8 cellular contexts compared by ENCODE assay signal in the genomic region with DNA sequence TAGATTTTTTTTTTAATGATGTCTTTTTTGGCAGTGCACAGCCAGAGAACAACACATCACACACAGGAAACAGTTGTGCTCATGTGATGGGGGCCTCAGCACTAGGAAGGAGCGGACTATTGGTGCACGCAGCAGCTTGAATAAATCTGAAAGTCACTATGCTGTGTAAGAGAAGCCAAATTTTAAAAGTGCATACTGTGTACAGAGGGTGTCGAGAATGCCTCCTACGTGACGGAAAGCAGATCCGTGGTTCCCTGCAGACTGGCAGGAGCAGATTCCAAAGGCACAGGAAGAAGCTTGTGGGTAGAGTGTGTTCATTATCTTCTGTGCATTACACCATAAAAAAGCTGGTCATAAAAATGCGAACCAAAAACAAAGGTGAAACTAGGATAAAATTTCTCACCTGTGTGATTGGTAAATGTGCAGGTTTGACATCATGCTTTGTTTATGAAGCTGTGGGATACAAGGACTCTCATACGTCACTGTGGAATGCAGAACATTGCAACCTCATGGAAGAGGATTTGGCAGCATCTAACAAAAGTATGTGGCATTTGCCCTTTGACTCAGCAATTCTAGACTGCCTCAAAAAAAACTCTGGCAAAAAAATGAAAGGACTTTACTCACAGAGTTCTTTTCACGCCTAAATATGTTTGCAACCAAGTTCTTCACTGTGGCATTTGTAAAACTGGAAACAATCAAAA. TPM values are rescaled to one million over a fixed set of nuclear protein-coding genes. Genes with fewer than 3 reads are reported as not detected.
DNase-seq lines count a peak whose midpoint lies in the region; ATAC-seq, FAIRE-seq and TF ChIP-seq lines count a peak whose summit lies in the region.
"Not testable (repeated sequence)": the region's sequence is repeated elsewhere in the genome, so short reads cannot be mapped to it uniquely, and the experiment has no call there.

No MANE protein-coding gene starts in this region.

- TF ChIP-seq CTCF in WI38 (IDR thresholded peaks at IDR 0.05; ENCODE audit: low read depth, low read length); brain (conservative IDR thresholded peaks at IDR 0.05); fibroblast of pulmonary artery (IDR thresholded peaks at IDR 0.05; ENCODE audit: low read length, missing control alignments): not testable (repeated sequence)

- not testable (repeated sequence) for H3K4me3 Mint-ChIP-seq in CD4-positive, CD25-positive, alpha-beta regulatory T cell
- H3K4me3 Mint-ChIP-seq in brain: peak overlapping the region in 1 of 5 experiments; percentile 62

- H3K27ac ChIP-seq in CD4-positive, CD25-positive, alpha-beta regulatory T cell (ENCODE audit: insufficient read depth, low read length, poor library complexity, severe bottlenecking): not testable (repeated sequence)
- H3K27ac ChIP-seq in subcutaneous abdominal adipose tissue (ENCODE audit: low read depth, low read length): peak overlapping the region; percentile 69

- not testable (repeated sequence) for H3K4me3 ChIP-seq in CD4-positive, CD25-positive, alpha-beta regulatory T cell (ENCODE audit: low read depth, low read length); fibroblast of pulmonary artery (replicated peaks; ENCODE audit: low read depth, low read length); subcutaneous abdominal adipose tissue (ENCODE audit: low read depth in 1 of 5, low read length in 5 of 5)
- 0 out of 2 replicates have a peak overlapping the region, but pooled peaks have one; percentile 14 for H3K4me3 ChIP-seq in WI38 (ENCODE audit: low read depth, low read length)

- H3K27me3 Mint-ChIP-seq in CD4-positive, CD25-positive, alpha-beta regulatory T cell; brain: not testable (repeated sequence)

- H3K9me3 Mint-ChIP-seq in CD4-positive, CD25-positive, alpha-beta regulatory T cell; brain: not testable (repeated sequence)

- H3K9ac ChIP-seq in subcutaneous abdominal adipose tissue (ENCODE audit: low read length in 5 of 5): not testable (repeated sequence)

- peaks cover 17% of the 10 kb centered on the region for H3K36me3 Mint-ChIP-seq in CD4-positive, CD25-positive, alpha-beta regulatory T cell
- H3K36me3 Mint-ChIP-seq in brain: peaks cover 34% of the 10 kb centered on the region

- DNase-seq in CD4-positive, CD25-positive, alpha-beta regulatory T cell: not testable (repeated sequence)
- peak; percentile 72 for DNase-seq in HTR-8/SVneo (ENCODE audit: insufficient read length, low spot score)
- peak; percentile 98 for DNase-seq in fibroblast of pulmonary artery (ENCODE audit: low read depth)
- peak; percentile 43 for DNase-seq in islet precursor cell
- DNase-seq in non-pigmented ciliary epithelial cell (ENCODE audit: low read depth): peak; percentile 91

- not testable (repeated sequence) for H3K4me1 ChIP-seq in CD4-positive, CD25-positive, alpha-beta regulatory T cell (ENCODE audit: control insufficient read depth, insufficient read depth, low read length, poor library complexity, severe bottlenecking)
- peaks cover 2 to 14% (median 11%) of the 10 kb centered on the region in 5 donors for H3K4me1 ChIP-seq in subcutaneous abdominal adipose tissue (ENCODE audit: control insufficient read depth in 5 of 5, insufficient read depth in 5 of 5, low read length in 5 of 5)

- H3K27me3 ChIP-seq in CD4-positive, CD25-positive, alpha-beta regulatory T cell (ENCODE audit: control insufficient read depth, insufficient read depth, low read length); subcutaneous abdominal adipose tissue (ENCODE audit: control insufficient read depth in 5 of 5, insufficient read depth in 4 of 5, low read length in 5 of 5): not testable (repeated sequence)

- ATAC-seq in CD4-positive, CD25-positive, alpha-beta regulatory T cell (ENCODE audit: low read depth in 2 of 2): not testable (repeated sequence)

- FAIRE-seq in HTR-8/SVneo (lab: Jason Lieb, UNC): not testable (repeated sequence)

- not testable (repeated sequence) for H3K4me1 Mint-ChIP-seq in CD4-positive, CD25-positive, alpha-beta regulatory T cell; brain

- H3K36me3 ChIP-seq in CD4-positive, CD25-positive, alpha-beta regulatory T cell (ENCODE audit: control insufficient read depth, insufficient read depth, low read length): peaks cover 20% of the 10 kb centered on the region
- H3K36me3 ChIP-seq in subcutaneous abdominal adipose tissue (ENCODE audit: control insufficient read depth in 5 of 5, insufficient read depth in 5 of 5, low read length in 5 of 5): peaks cover 6 to 29% (median 11%) of the 10 kb centered on the region in 5 donors

- peak overlapping the region in 2 of 3 donors; percentile 26 to 56 for H3K27ac Mint-ChIP-seq in CD4-positive, CD25-positive, alpha-beta regulatory T cell
- H3K27ac Mint-ChIP-seq in brain: peak overlapping the region in 3 of 5 experiments; percentile 38 to 92 (median 77)

- not testable (repeated sequence) for H3K9me3 ChIP-seq in CD4-positive, CD25-positive, alpha-beta regulatory T cell (ENCODE audit: control insufficient read depth in 2 of 2, low read length in 2 of 2); subcutaneous abdominal adipose tissue (ENCODE audit: control insufficient read depth in 5 of 5, low read length in 5 of 5)

RNA-seq across cellular contexts. Expression of a gene that starts 8.0 kb away (rescaled TPM):
- total RNA-seq in CD4-positive, CD25-positive, alpha-beta regulatory T cell: 55.3 TPM
- polyA plus RNA-seq in CD4-positive, CD25-positive, alpha-beta regulatory T cell: 100 to 1,000 TPM; 218 to 245 (median 231) TPM
- 163 TPM for polyA plus RNA-seq in brain (ENCODE audit: insufficient read depth, low read depth, low replicate concordance)

RNA-seq across cellular contexts. Expression of a gene that starts 45.3 kb away (rescaled TPM):
- 246 TPM for total RNA-seq in CD4-positive, CD25-positive, alpha-beta regulatory T cell
- 100 to 1,000 TPM; 211 to 290 (median 229) TPM for polyA plus RNA-seq in CD4-positive, CD25-positive, alpha-beta regulatory T cell
- polyA plus RNA-seq in brain (ENCODE audit: insufficient read depth, low read depth, low replicate concordance): 172 TPM

RNA-seq across cellular contexts. Expression of a gene that starts 45.5 kb away (rescaled TPM):
- 4.0 TPM for total RNA-seq in CD4-positive, CD25-positive, alpha-beta regulatory T cell
- polyA plus RNA-seq in CD4-positive, CD25-positive, alpha-beta regulatory T cell: 1 to 10 TPM; 3.2 to 5.7 (median 4.4) TPM
- polyA plus RNA-seq in brain (ENCODE audit: insufficient read depth, low read depth, low replicate concordance): 7.5 TPM

RNA-seq across cellular contexts. Expression of a gene that starts 58.1 kb away (rescaled TPM):
- 4.5 TPM for total RNA-seq in CD4-positive, CD25-positive, alpha-beta regulatory T cell
- polyA plus RNA-seq in CD4-positive, CD25-positive, alpha-beta regulatory T cell: under 1 TPM; 0.20 to 0.82 (median 0.62) TPM
- 3.0 TPM for polyA plus RNA-seq in brain (ENCODE audit: insufficient read depth, low read depth, low replicate concordance)
